Comparison of ENCODE assay signal across 24 cellular contexts in the genomic region with DNA sequence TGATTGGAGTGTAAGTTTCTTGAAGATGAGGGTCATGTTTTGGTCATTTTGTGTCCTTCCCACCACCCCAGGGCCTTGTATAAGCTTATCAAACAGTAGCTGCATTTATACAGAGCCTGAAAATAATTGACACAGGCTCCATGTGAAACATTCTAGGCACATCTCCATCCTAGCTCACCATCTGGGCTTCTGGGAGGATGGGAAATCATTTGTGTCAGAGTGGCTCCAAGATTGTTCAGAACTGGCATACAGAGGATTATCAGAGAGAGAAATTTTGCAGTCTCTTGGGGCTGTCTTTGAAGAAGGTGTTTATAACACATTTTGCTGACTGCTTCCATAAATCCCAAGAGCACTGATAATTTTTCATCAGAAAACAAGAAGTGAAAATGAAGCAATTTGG.
A peak's percentile ranks its signal among the peaks of the same experiment; 100 is the strongest.
DNase-seq lines count a peak whose midpoint lies in the region; ATAC-seq lines count a peak whose summit lies in the region.
"Had no signal": no experiment of that assay in that cellular context is flagged by ENCODE, and none has a peak within 500 bp of the region (broad histone marks: within the 10 kb centered on the region; RNA-seq: fewer than 3 reads in every experiment).

No MANE protein-coding gene starts in this region.

- H3K36me3 ChIP-seq in neuronal stem cell (replicated peaks in 1 of 2; ENCODE audit: control insufficient read depth in 2 of 2, insufficient read depth in 2 of 2, low read length in 2 of 2): no peaks in the 10 kb centered on the region
- H3K36me3 ChIP-seq: lower lobe of right lung, pancreas, SJCRH30 had no signal

- no peak overlapping the region for H3K14ac ChIP-seq in neuronal stem cell (ENCODE audit: low read length)

- H3K18ac ChIP-seq in neuronal stem cell (ENCODE audit: low read length): no peak overlapping the region

- no peaks in the 10 kb centered on the region for H3K79me1 ChIP-seq in neuronal stem cell (ENCODE audit: low read depth, low read length)

- H2BK15ac ChIP-seq in neuronal stem cell (ENCODE audit: low read length): no peak overlapping the region

- H3K23ac ChIP-seq in neuronal stem cell (ENCODE audit: low read depth, low read length, poor library complexity): no peak overlapping the region

- no peak overlapping the region for H4K91ac ChIP-seq in neuronal stem cell (ENCODE audit: low read depth, low read length, poor library complexity)

- H2AFZ ChIP-seq in neuronal stem cell (ENCODE audit: low read length): peak overlapping the region; percentile 15
- H2AFZ ChIP-seq: GM23248 had no signal

- no peaks in the 10 kb centered on the region for H3K9me3 ChIP-seq in neuronal stem cell (replicated peaks in 1 of 2; ENCODE audit: control insufficient read depth in 2 of 2, insufficient read depth in 1 of 2, low read depth in 1 of 2, low read length in 2 of 2)
- H3K9me3 ChIP-seq: Caco-2, lower lobe of right lung, pancreas, SJCRH30, testis had no signal

- ATAC-seq in HG02678 (IDR thresholded peaks at IDR 0.05; ENCODE audit: unreplicated experiment) (no peak), GM21737 (IDR thresholded peaks at IDR 0.05; ENCODE audit: unreplicated experiment) (no peak)
- ATAC-seq: lower lobe of right lung; natural killer cell treated with Interleukin-12 subunit alpha and Interleukin-12 subunit beta and Interleukin-15 and Interleukin-18, amount 100 ng/mL, for 72 hours; pancreas had no signal

- H2BK12ac ChIP-seq in neuronal stem cell (ENCODE audit: low read length): no peak overlapping the region

- DNase-seq in Ammon's horn (ENCODE audit: low spot score): peak; percentile 80
- peak; percentile 32 for DNase-seq in MV-4-11 (lab: John Stamatoyannopoulos, UW)
- DNase-seq in globus pallidus (ENCODE audit: low spot score): peak; percentile 68
- DNase-seq in neuronal stem cell (ENCODE audit: low spot score): no peak
- no peak for DNase-seq in HPDE6-E6E7 (ENCODE audit: extremely low spot score)
- DNase-seq: activated CD4-positive, alpha-beta T cell treated with anti-CD3 and anti-CD28 coated beads for 48 hours; activated effector memory CD4-positive, alpha-beta T cell treated with Interleukin-2 at 50 U/mL for 16 hours; Caco-2; cortex of kidney; DMS53; GM23248; kidney glomerular epithelial cell; lower lobe of right lung; NCI-H1048; NCI-H446 treated with DMSO at 0.1 percent for 48 hours; pancreas; SJCRH30; stimulated activated naive CD4-positive, alpha-beta T cell; T1000; testis had no signal

- H3K27ac ChIP-seq in neuronal stem cell (replicated peaks; ENCODE audit: low read length): no peak overlapping the region
- H3K27ac ChIP-seq: GM23248, lower lobe of right lung, pancreas, SJCRH30, testis had no signal

- H3K4me1 ChIP-seq in neuronal stem cell (ENCODE audit: control insufficient read depth in 2 of 2, insufficient read depth in 1 of 2, low read depth in 1 of 2, low read length in 2 of 2): peaks cover 11 to 28% of the 10 kb centered on the region in 2 donors
- H3K4me1 ChIP-seq: lower lobe of right lung, pancreas, SJCRH30 had no signal

- no peak overlapping the region for H3K4ac ChIP-seq in neuronal stem cell (ENCODE audit: low read length)

- H3K4me3 ChIP-seq in neuronal stem cell (ENCODE audit: low read length in 2 of 2): no peak overlapping the region
- H3K4me3 ChIP-seq: GM23248, lower lobe of right lung, pancreas, SJCRH30, smooth muscle cell, testis had no signal

- no peak overlapping the region for H3K9ac ChIP-seq in neuronal stem cell (ENCODE audit: low read depth, low read length, poor library complexity)
- H3K9ac ChIP-seq: GM23248 had no signal

- H2BK5ac ChIP-seq in neuronal stem cell (ENCODE audit: low read length): no peak overlapping the region

- H3K4me2 ChIP-seq in neuronal stem cell (ENCODE audit: insufficient read depth, low read length, poor library complexity, severe bottlenecking): no peak overlapping the region
- H3K4me2 ChIP-seq: smooth muscle cell had no signal

- H2AK5ac ChIP-seq in neuronal stem cell (ENCODE audit: low read depth, low read length): no peak overlapping the region

- H3K27me3 ChIP-seq in neuronal stem cell (ENCODE audit: control insufficient read depth in 3 of 3, insufficient read depth in 3 of 3, low read depth in 1 of 3, low read length in 3 of 3): no peaks in the 10 kb centered on the region
- H3K27me3 ChIP-seq: pancreas, testis had no signal

- H2BK120ac ChIP-seq in neuronal stem cell (ENCODE audit: low read depth, low read length): no peak overlapping the region

- H4K8ac ChIP-seq in neuronal stem cell (ENCODE audit: low read depth, low read length): no peak overlapping the region

Comparison
In these comparisons a context has a peak if more than half of its experiments do, and no peak if none do; other contexts are left out.
1. DNase-seq: peak in Ammon's horn (single experiment), MV-4-11 (single experiment) and globus pallidus (single experiment); none in neuronal stem cell (single experiment) and HPDE6-E6E7 (single experiment).